Comparison of ENCODE assay signal across 14 cellular contexts in the genomic region with DNA sequence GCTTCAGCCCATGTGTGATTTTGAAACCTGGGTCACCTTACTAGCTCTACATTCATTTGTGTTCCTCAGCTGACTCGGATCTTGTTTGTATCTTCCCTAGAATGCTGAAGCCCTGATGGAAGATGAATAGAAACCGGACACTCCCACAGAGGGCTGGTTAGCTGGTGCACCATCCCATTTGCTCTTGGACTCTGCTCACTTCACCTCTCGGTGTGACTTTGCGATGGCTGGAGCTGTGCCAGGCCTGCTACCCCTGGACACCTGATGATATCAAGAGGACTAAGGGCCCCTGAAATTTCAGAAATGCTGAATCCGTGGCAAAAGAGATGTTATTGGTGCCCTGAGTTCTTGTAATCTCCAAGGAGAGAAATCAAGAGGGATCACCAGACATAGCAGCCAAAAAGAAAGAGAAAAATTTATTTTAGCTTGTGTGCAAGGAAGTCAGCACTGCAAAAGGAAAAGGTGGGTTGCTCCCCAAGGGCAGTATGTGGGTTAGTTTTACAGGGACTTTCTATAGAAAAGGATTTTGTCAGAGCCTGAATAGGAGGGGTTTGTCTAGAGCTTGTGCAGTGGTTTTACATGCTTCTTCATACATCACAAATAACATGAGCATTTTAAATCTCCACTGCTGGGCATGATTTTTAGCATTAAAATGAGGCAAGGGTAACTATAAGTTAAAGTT.
DNase-seq lines count a peak whose midpoint lies in the region; ATAC-seq and TF ChIP-seq lines count a peak whose summit lies in the region.
"Had no signal": no experiment of that assay in that cellular context is flagged by ENCODE, and none has a peak within 500 bp of the region (broad histone marks: within the 10 kb centered on the region; RNA-seq: fewer than 3 reads in every experiment).

No MANE protein-coding gene starts in this region.

- peak overlapping the region; percentile 77 to 96 (median 88) for H3K27ac Mint-ChIP-seq in CD4-positive, CD25-positive, alpha-beta regulatory T cell
- H3K27ac Mint-ChIP-seq: activated CD8-positive, alpha-beta memory T cell treated with anti-CD3 and anti-CD28 coated beads, Interleukin-2, amount 10 ng/mL, durations not matched to agents 7 days and 5 days had no signal

- peak overlapping the region; percentile 20 for H3K4me3 ChIP-seq in CD4-positive, CD25-positive, alpha-beta regulatory T cell (ENCODE audit: low read depth, low read length)
- no peak overlapping the region for H3K4me3 ChIP-seq in HAP-1
- H3K4me3 ChIP-seq: cardiac muscle cell had no signal

- H3K27me3 Mint-ChIP-seq in CD4-positive, CD25-positive, alpha-beta regulatory T cell = peaks cover 4% of the 10 kb centered on the region
- H3K27me3 Mint-ChIP-seq: activated CD8-positive, alpha-beta memory T cell treated with anti-CD3 and anti-CD28 coated beads, Interleukin-2, amount 10 ng/mL, durations not matched to agents 7 days and 5 days had no signal

- peak in 1 of 2 donors; percentile 27 for ATAC-seq in CD4-positive, CD25-positive, alpha-beta regulatory T cell (ENCODE audit: low read depth in 2 of 2)
- ATAC-seq in GM19324 (IDR thresholded peaks at IDR 0.05; ENCODE audit: low FRiP score, unreplicated experiment) (peak; percentile 42), HG02852 (IDR thresholded peaks at IDR 0.05; ENCODE audit: unreplicated experiment) (peak; percentile 32)
- ATAC-seq: activated CD8-positive, alpha-beta memory T cell treated with anti-CD3 and anti-CD28 coated beads, Interleukin-2, amount 10 ng/mL, durations not matched to agents 7 days and 5 days had no signal

- peaks cover 7% of the 10 kb centered on the region for H3K36me3 Mint-ChIP-seq in CD4-positive, CD25-positive, alpha-beta regulatory T cell
- H3K36me3 Mint-ChIP-seq: activated CD8-positive, alpha-beta memory T cell treated with anti-CD3 and anti-CD28 coated beads, Interleukin-2, amount 10 ng/mL, durations not matched to agents 7 days and 5 days had no signal

- no peak overlapping the region for H3K27ac ChIP-seq in CD4-positive, CD25-positive, alpha-beta regulatory T cell (ENCODE audit: insufficient read depth, low read length, poor library complexity, severe bottlenecking)
- H3K27ac ChIP-seq: cardiac muscle cell had no signal

- TF ChIP-seq CTCF in GM20000 (IDR thresholded peaks at IDR 0.05; ENCODE audit: extremely low read depth, missing control alignments) = no peak

- H3K27me3 ChIP-seq in CD4-positive, CD25-positive, alpha-beta regulatory T cell (ENCODE audit: control insufficient read depth, insufficient read depth, low read length) = no peaks in the 10 kb centered on the region
- H3K27me3 ChIP-seq in HAP-1 (ENCODE audit: low read depth) = no peaks in the 10 kb centered on the region
- H3K27me3 ChIP-seq: cardiac muscle cell had no signal

- in situ Hi-C loops in HAP-1 (cut with MboI; ENCODE audit: low sequenced_read_pairs) = no loop called here

- no peaks in the 10 kb centered on the region for H3K9me3 ChIP-seq in CD4-positive, CD25-positive, alpha-beta regulatory T cell (ENCODE audit: control insufficient read depth in 2 of 2, low read length in 2 of 2)
- no peaks in the 10 kb centered on the region for H3K9me3 ChIP-seq in HAP-1

- peak overlapping the region in 2 of 4 donors; percentile 55 to 64 for H3K4me3 Mint-ChIP-seq in CD4-positive, CD25-positive, alpha-beta regulatory T cell
- H3K4me3 Mint-ChIP-seq: activated CD8-positive, alpha-beta memory T cell treated with anti-CD3 and anti-CD28 coated beads, Interleukin-2, amount 10 ng/mL, durations not matched to agents 7 days and 5 days had no signal

- peaks cover 5 to 41% (median 15%) of the 10 kb centered on the region in 4 donors for H3K4me1 Mint-ChIP-seq in CD4-positive, CD25-positive, alpha-beta regulatory T cell
- H3K4me1 Mint-ChIP-seq: activated CD8-positive, alpha-beta memory T cell treated with anti-CD3 and anti-CD28 coated beads, Interleukin-2, amount 10 ng/mL, durations not matched to agents 7 days and 5 days had no signal

- DNase-seq in CD4-positive, CD25-positive, alpha-beta regulatory T cell = no peak
- peak; percentile 26 for DNase-seq in SW480 (ENCODE audit: low spot score)
- no peak for DNase-seq in NCI-H345 (lab: John Stamatoyannopoulos, UW)
- no peak for DNase-seq in HAP-1 (ENCODE audit: low spot score in 2 of 2)
- no peak for DNase-seq in GM20000 (ENCODE audit: low spot score)
- DNase-seq in SIG-M5 (lab: John Stamatoyannopoulos, UW) = no peak
- DNase-seq: activated CD8-positive, alpha-beta memory T cell treated with anti-CD3 and anti-CD28 coated beads, Interleukin-2, amount 10 ng/mL, durations not matched to agents 7 days and 5 days; C1 segment of cervical spinal cord; mesendoderm; NCI-H226; small intestine had no signal

- no peaks in the 10 kb centered on the region for H3K36me3 ChIP-seq in CD4-positive, CD25-positive, alpha-beta regulatory T cell (ENCODE audit: control insufficient read depth, insufficient read depth, low read length)
- H3K36me3 ChIP-seq in HAP-1 (replicated peaks) = no peaks in the 10 kb centered on the region
- H3K36me3 ChIP-seq: cardiac muscle cell had no signal

- no peaks in the 10 kb centered on the region for H3K9me3 Mint-ChIP-seq in CD4-positive, CD25-positive, alpha-beta regulatory T cell

- peaks cover 24% of the 10 kb centered on the region for H3K4me1 ChIP-seq in CD4-positive, CD25-positive, alpha-beta regulatory T cell (ENCODE audit: control insufficient read depth, insufficient read depth, low read length, poor library complexity, severe bottlenecking)
- no peaks in the 10 kb centered on the region for H3K4me1 ChIP-seq in HAP-1
